8 cellular contexts compared by ENCODE assay signal in genomic region chr2:127104881-127105655, GRCh38. TPM values are rescaled to one million over a fixed set of nuclear protein-coding genes. Genes with fewer than 3 reads are reported as not detected.
DNase-seq lines count a peak whose midpoint lies in the region; ATAC-seq, FAIRE-seq and TF ChIP-seq lines count a peak whose summit lies in the region.

No MANE protein-coding gene starts in this region.

- peaks cover 4% of the 10 kb centered on the region for H3K4me1 Mint-ChIP-seq in T-helper 1 cell treated with Interleukin-12 subunit alpha and Interleukin-12 subunit beta and Interleukin-4 antibody, amounts not matched to agents 30 μg/mL and 1 μg/mL, for 36 hours (ENCODE audit: low read depth)
- H3K4me1 Mint-ChIP-seq in astrocyte (ENCODE audit: low read depth, unreplicated experiment), result peaks cover 32% of the 10 kb centered on the region

- H3K27me3 ChIP-seq in astrocyte (ENCODE audit: insufficient read depth, low read length) (no peaks in the 10 kb centered on the region), keratinocyte (ENCODE audit: control insufficient read depth, extremely low read depth, insufficient read depth, low read length) (no peaks in the 10 kb centered on the region), subcutaneous abdominal adipose tissue (ENCODE audit: control insufficient read depth in 5 of 5, insufficient read depth in 4 of 5, low read length in 5 of 5) (no peaks in the 10 kb centered on the region)

- no peaks in the 10 kb centered on the region for H3K9me1 ChIP-seq in keratinocyte (ENCODE audit: control insufficient read depth, extremely low read depth, insufficient read depth, low read length)

- H2AFZ ChIP-seq in astrocyte (ENCODE audit: low read depth, low read length) (peak overlapping the region; percentile 92), keratinocyte (ENCODE audit: control insufficient read depth, low read length) (no peak overlapping the region)

- H3K9me3 ChIP-seq in astrocyte (ENCODE audit: insufficient read depth, low read depth, low read length), result no peaks in the 10 kb centered on the region
- H3K9me3 ChIP-seq in keratinocyte (ENCODE audit: control insufficient read depth, low read depth, low read length), result no peaks in the 10 kb centered on the region
- H3K9me3 ChIP-seq in subcutaneous abdominal adipose tissue (ENCODE audit: control insufficient read depth in 5 of 5, low read length in 5 of 5), result no peaks in the 10 kb centered on the region

- peaks cover 67% of the 10 kb centered on the region for H3K79me2 ChIP-seq in astrocyte (ENCODE audit: insufficient read depth, low read length)
- H3K79me2 ChIP-seq in keratinocyte (ENCODE audit: control insufficient read depth, insufficient read depth, low read length), result peaks cover 2% of the 10 kb centered on the region

- H3K4me3 Mint-ChIP-seq in T-helper 1 cell treated with Interleukin-12 subunit alpha and Interleukin-12 subunit beta and Interleukin-4 antibody, amounts not matched to agents 30 μg/mL and 1 μg/mL, for 36 hours, result peak overlapping the region; percentile 28
- peak overlapping the region; percentile 79 for H3K4me3 Mint-ChIP-seq in astrocyte (ENCODE audit: unreplicated experiment)

- dilution Hi-C loops in keratinocyte (cut with MboI; ENCODE audit: extremely low pct_ligation_motif_present, low sequenced_read_pairs), result no loop called here

- H3K36me3 ChIP-seq in astrocyte (ENCODE audit: insufficient read depth, low read length) (no peaks in the 10 kb centered on the region), keratinocyte (ENCODE audit: control insufficient read depth in 2 of 2, extremely low read depth in 1 of 2, insufficient read depth in 2 of 2, low read length in 2 of 2) (no peaks in the 10 kb centered on the region), subcutaneous abdominal adipose tissue (ENCODE audit: control insufficient read depth in 5 of 5, insufficient read depth in 5 of 5, low read length in 5 of 5) (peaks cover 0 to 3% (median 0%) of the 10 kb centered on the region in 5 donors)

- H3K27me3 Mint-ChIP-seq in T-helper 1 cell treated with Interleukin-12 subunit alpha and Interleukin-12 subunit beta and Interleukin-4 antibody, amounts not matched to agents 30 μg/mL and 1 μg/mL, for 36 hours (ENCODE audit: low read depth), result peaks cover 34% of the 10 kb centered on the region
- no peaks in the 10 kb centered on the region for H3K27me3 Mint-ChIP-seq in astrocyte (ENCODE audit: low read depth, unreplicated experiment)

- H3K4me2 ChIP-seq in astrocyte (ENCODE audit: low read length) (peak overlapping the region; percentile 96), keratinocyte (ENCODE audit: control insufficient read depth, extremely low read depth, insufficient read depth, low read depth, low read length) (peak overlapping the region; percentile 61)

- FAIRE-seq in astrocyte (lab: Jason Lieb, UNC) (no peak), keratinocyte (lab: Jason Lieb, UNC) (no peak)

- H3K27ac ChIP-seq in astrocyte (ENCODE audit: low read depth, low read length) (no peak overlapping the region), keratinocyte (ENCODE audit: control insufficient read depth, insufficient read depth, low read length) (no peak overlapping the region), subcutaneous abdominal adipose tissue (ENCODE audit: low read depth, low read length) (peak overlapping the region; percentile 84)

- H4K20me1 ChIP-seq in astrocyte (ENCODE audit: insufficient read depth, low read length) (peaks cover 53% of the 10 kb centered on the region), keratinocyte (ENCODE audit: control insufficient read depth, extremely low read depth, insufficient read depth, low read length) (no peaks in the 10 kb centered on the region)

- no peak overlapping the region for H3K27ac Mint-ChIP-seq in T-helper 1 cell treated with Interleukin-12 subunit alpha and Interleukin-12 subunit beta and Interleukin-4 antibody, amounts not matched to agents 30 μg/mL and 1 μg/mL, for 36 hours
- no peak overlapping the region for H3K27ac Mint-ChIP-seq in astrocyte (ENCODE audit: unreplicated experiment)

- H3K4me3 ChIP-seq in astrocyte (ENCODE audit: insufficient read depth, low read depth, low read length), result peak overlapping the region; percentile 84
- peak overlapping the region in 2 of 3 experiments; percentile 61 to 75 for H3K4me3 ChIP-seq in keratinocyte (ENCODE audit: control insufficient read depth in 2 of 3, extremely low read depth in 1 of 3, insufficient read depth in 2 of 3, low read depth in 1 of 3, low read length in 3 of 3)
- H3K4me3 ChIP-seq in subcutaneous abdominal adipose tissue (ENCODE audit: low read depth in 1 of 5, low read length in 5 of 5), result peak overlapping the region; percentile 74 to 90 (median 81)

- no peaks in the 10 kb centered on the region for H3K9me3 Mint-ChIP-seq in T-helper 1 cell treated with Interleukin-12 subunit alpha and Interleukin-12 subunit beta and Interleukin-4 antibody, amounts not matched to agents 30 μg/mL and 1 μg/mL, for 36 hours
- no peaks in the 10 kb centered on the region for H3K9me3 Mint-ChIP-seq in astrocyte (ENCODE audit: unreplicated experiment)

- no peak for DNase-seq in T-helper 1 cell
- DNase-seq in astrocyte (ENCODE audit: low read depth), result no peak
- no peak for DNase-seq in keratinocyte (ENCODE audit: low read depth, low spot score)
- no peak for DNase-seq in NCI-H2107 treated with DMSO at 0.1 percent for 48 hours (lab: John Stamatoyannopoulos, UW; ENCODE audit: unreplicated experiment)
- no peak for DNase-seq in NK-92 treated with Interleukin-12 subunit alpha and Interleukin-12 subunit beta, amount 100 ng/mL, for 24 hours (lab: John Stamatoyannopoulos, UW)

- H3K36me3 Mint-ChIP-seq in T-helper 1 cell treated with Interleukin-12 subunit alpha and Interleukin-12 subunit beta and Interleukin-4 antibody, amounts not matched to agents 30 μg/mL and 1 μg/mL, for 36 hours (ENCODE audit: low read depth), result no peaks in the 10 kb centered on the region
- H3K36me3 Mint-ChIP-seq in astrocyte (ENCODE audit: low read depth, unreplicated experiment), result peaks cover 10% of the 10 kb centered on the region

- H3K4me1 ChIP-seq in astrocyte (ENCODE audit: insufficient read depth, low read length) (peaks cover 30% of the 10 kb centered on the region), keratinocyte (ENCODE audit: control insufficient read depth, extremely low read depth, insufficient read depth, low read length) (peaks cover 2% of the 10 kb centered on the region), subcutaneous abdominal adipose tissue (ENCODE audit: control insufficient read depth in 5 of 5, insufficient read depth in 5 of 5, low read length in 5 of 5) (peaks cover 12 to 88% (median 81%) of the 10 kb centered on the region in 5 donors)

- no peak for TF ChIP-seq CTCF in astrocyte (IDR thresholded peaks at IDR 0.05; ENCODE audit: insufficient read depth, low read depth, low read length)
- no peak for TF ChIP-seq CTCF in keratinocyte (optimal IDR thresholded peaks at IDR 0.05 in 1 of 3, IDR thresholded peaks at IDR 0.05 in 1 of 3, conservative IDR thresholded peaks at IDR 0.05 in 1 of 3; ENCODE audit: extremely low read depth in 1 of 3, insufficient read depth in 2 of 3, low read length in 3 of 3)

- no peak for ATAC-seq in HG03457 (IDR thresholded peaks at IDR 0.05; ENCODE audit: unreplicated experiment)

- peak overlapping the region; percentile 86 for H3K9ac ChIP-seq in astrocyte (ENCODE audit: low read length)
- peak overlapping the region; percentile 69 for H3K9ac ChIP-seq in keratinocyte (ENCODE audit: control insufficient read depth, extremely low read depth, insufficient read depth, low read length)
- peak overlapping the region in 4 of 5 donors; percentile 57 to 87 (median 82) for H3K9ac ChIP-seq in subcutaneous abdominal adipose tissue (ENCODE audit: low read length in 5 of 5)

RNA-seq across cellular contexts. Expression of gene BIN1, which starts 1.9 kb away (rescaled TPM):
- 50.2 and 51.0 TPM in 2 replicates for total RNA-seq in astrocyte
- polyA plus RNA-seq in keratinocyte, result 4.2 to 6.5 TPM (median 5.4 TPM) in 3 replicates
- 1.3 TPM for polyA plus RNA-seq in keratinocyte (2011; ENCODE audit: low read depth)
- polyA plus RNA-seq in keratinocyte (2011; cell fraction: cytosol; rRNA removed), result 3.2 and 6.0 TPM in 2 replicates
- polyA plus RNA-seq in keratinocyte (2011; cell fraction: nucleus; rRNA removed), result 4.4 and 4.7 TPM in 2 replicates
- 1.4 and 8.5 TPM in 2 replicates for polyA plus RNA-seq in keratinocyte (2012; ENCODE audit: low replicate concordance)
- polyA minus RNA-seq in keratinocyte, result 4.6 to 9.2 TPM (median 5.1 TPM) in 3 replicates
- polyA minus RNA-seq in keratinocyte (2011; cell fraction: cytosol; rRNA and poly(A)+ RNA removed), result 4.2 TPM
- 2.1 and 3.1 TPM in 2 replicates for polyA minus RNA-seq in keratinocyte (2011; cell fraction: nucleus; rRNA and poly(A)+ RNA removed)
